In the genomic region with DNA sequence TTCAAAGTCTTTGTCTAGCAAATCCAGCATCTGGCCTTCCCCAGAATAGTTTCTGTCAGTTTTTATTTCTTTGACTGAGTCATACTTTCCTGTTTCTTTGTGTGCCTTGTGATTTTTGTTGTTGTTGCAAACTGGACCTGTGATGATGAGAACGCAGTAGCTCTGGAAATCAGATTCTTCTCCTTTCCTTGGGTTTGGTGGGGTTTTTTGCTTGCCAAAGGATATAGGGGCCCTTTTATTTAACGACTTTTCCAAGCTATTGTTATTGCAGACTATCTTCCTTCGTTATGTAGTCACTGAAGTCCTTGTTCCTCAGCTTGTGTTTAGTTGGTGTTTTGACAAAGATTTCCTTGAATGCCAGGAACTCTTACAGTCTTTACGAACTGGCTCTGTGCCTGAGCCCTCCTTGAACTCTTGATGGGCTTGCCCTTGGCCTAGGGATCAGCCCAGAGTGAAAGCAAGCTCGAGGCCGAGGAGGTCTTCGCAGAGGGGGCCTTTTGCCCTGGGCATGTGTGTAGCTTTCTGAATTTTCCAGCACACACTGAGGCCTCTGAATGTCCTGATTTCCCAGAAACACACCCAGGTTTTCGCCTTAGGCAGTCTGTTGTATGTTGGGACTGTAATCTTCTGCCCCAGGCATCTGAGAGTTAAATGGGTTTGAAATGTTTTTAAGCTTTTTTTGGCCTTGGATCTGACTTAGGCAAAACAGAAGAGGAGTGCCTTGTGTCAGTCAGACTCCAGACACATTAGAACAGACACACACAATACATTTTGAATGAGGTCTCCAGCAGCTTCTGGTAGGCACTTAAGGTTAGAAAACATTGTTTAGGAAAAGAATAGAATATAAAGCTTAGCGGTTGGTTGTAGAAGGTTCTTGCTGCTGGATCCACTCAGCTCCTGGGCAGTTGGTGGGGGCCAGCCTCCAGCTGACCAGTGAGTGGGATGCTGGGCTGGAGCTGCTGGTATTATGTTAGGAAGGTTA, we compare ENCODE assay signal across 8 cellular contexts. TPM values are rescaled to one million over a fixed set of nuclear protein-coding genes. Genes with fewer than 3 reads are reported as not detected.
A peak's percentile ranks its signal among the peaks of the same experiment; 100 is the strongest.
DNase-seq lines count a peak whose midpoint lies in the region; ATAC-seq and TF ChIP-seq lines count a peak whose summit lies in the region.

No MANE protein-coding gene starts in this region.

- CTCF ChIA-PET in MCF 10A (lab: Yijun Ruan, JAX), result interaction anchor here (0.6 to 3.4 kb wide), 5 partner anchors 11 to 431 kb away, joined by 4 to 28 read pairs (median 8); no protein-coding TSS in a partner anchor

- peak overlapping the region; percentile 96 for H3K27ac Mint-ChIP-seq in activated T-cell treated with anti-CD3 and anti-CD28 coated beads, Interleukin-2, amount 50 U/mL, for 72 hours
- peak overlapping the region; percentile 97 for H3K27ac Mint-ChIP-seq in MCF 10A (ENCODE audit: low read depth, unreplicated experiment)

- H3K36me3 Mint-ChIP-seq in activated T-cell treated with anti-CD3 and anti-CD28 coated beads, Interleukin-2, amount 50 U/mL, for 72 hours (ENCODE audit: insufficient read depth in 2 of 2), result peaks cover 0 to 4% of the 10 kb centered on the region in 2 donors
- H3K36me3 Mint-ChIP-seq in MCF 10A (ENCODE audit: insufficient read depth, unreplicated experiment), result peaks cover 12% of the 10 kb centered on the region

- 2 to 8% methylated on average over 9 of the region's 9 CpGs for WGBS in tibial nerve, 2 donors

- POLR2A ChIA-PET in MCF 10A (lab: Yijun Ruan, JAX), result interaction anchor here (0.6 to 11.5 kb wide), 18 partner anchors 9 to 244 kb away, joined by 3 to 165 read pairs (median 4); a partner anchor contains a TSS

- peak; percentile 21 to 89 for TF ChIP-seq EP300 in tibial nerve (IDR thresholded peaks at IDR 0.05)

- H3K9me3 Mint-ChIP-seq in activated T-cell treated with anti-CD3 and anti-CD28 coated beads, Interleukin-2, amount 50 U/mL, for 72 hours, result no peaks in the 10 kb centered on the region
- no peaks in the 10 kb centered on the region for H3K9me3 Mint-ChIP-seq in MCF 10A (ENCODE audit: unreplicated experiment)

- in situ Hi-C loops in KBM-7 (cut with MboI; ENCODE audit: low pct_unique_long_range_greater_than_20kb, low sequenced_read_pairs), result no loop called here

- H3K4me1 ChIP-seq in tibial nerve, result peaks cover 4 to 87% (median 62%) of the 10 kb centered on the region in 4 donors

- H3K4me3 ChIP-seq in tibial nerve, result peak overlapping the region in 3 of 4 donors; percentile 0 to 32 (median 10)

- no peak for TF ChIP-seq POLR2A in tibial nerve (IDR thresholded peaks at IDR 0.05)

- peak overlapping the region; percentile 69 to 98 (median 88) for H3K27ac ChIP-seq in tibial nerve

- ATAC-seq in activated T-cell treated with anti-CD3 and anti-CD28 coated beads, Interleukin-2, amount 50 U/mL, for 72 hours (replicated peaks in 1 of 2), result peak in 1 of 2 donors; percentile 32
- peak; percentile 49 for ATAC-seq in left lobe of liver

- no peaks in the 10 kb centered on the region for H3K27me3 Mint-ChIP-seq in activated T-cell treated with anti-CD3 and anti-CD28 coated beads, Interleukin-2, amount 50 U/mL, for 72 hours (ENCODE audit: low read depth)
- no peaks in the 10 kb centered on the region for H3K27me3 Mint-ChIP-seq in MCF 10A (ENCODE audit: insufficient read depth, unreplicated experiment)

- H3K27me3 ChIP-seq in tibial nerve, result no peaks in the 10 kb centered on the region

- peaks cover 61% of the 10 kb centered on the region for H3K4me1 Mint-ChIP-seq in activated T-cell treated with anti-CD3 and anti-CD28 coated beads, Interleukin-2, amount 50 U/mL, for 72 hours (ENCODE audit: low read depth)
- peaks cover 55% of the 10 kb centered on the region for H3K4me1 Mint-ChIP-seq in MCF 10A (ENCODE audit: insufficient read depth, unreplicated experiment)

- BruUV-seq in MCF 10A (replicated peaks; lab: Mats Ljungman, UMichigan), result TSS peak; percentile 11

- peak overlapping the region; percentile 66 to 71 for H3K4me3 Mint-ChIP-seq in activated T-cell treated with anti-CD3 and anti-CD28 coated beads, Interleukin-2, amount 50 U/mL, for 72 hours
- H3K4me3 Mint-ChIP-seq in MCF 10A (ENCODE audit: unreplicated experiment), result peak overlapping the region; percentile 60

- no peaks in the 10 kb centered on the region for H3K36me3 ChIP-seq in tibial nerve

- H3K9me3 ChIP-seq in tibial nerve, result no peaks in the 10 kb centered on the region

- TF ChIP-seq CTCF in MCF 10A (IDR thresholded peaks at IDR 0.05; ENCODE audit: unreplicated experiment) (no peak), tibial nerve (IDR thresholded peaks at IDR 0.05) (no peak)

- intact Hi-C loops in MCF 10A (cut with micrococcal nuclease), result no loop called here

- DNase-seq in activated T-cell treated with anti-CD3 and anti-CD28 coated beads, Interleukin-2, amount 50 U/mL, for 72 hours, result no peak
- DNase-seq in activated T-cell treated with anti-CD3 and anti-CD28 coated beads, Interleukin-2, amount 50 U/mL, for 1 hour, result no peak
- DNase-seq in MCF 10A (ENCODE audit: unreplicated experiment) (peak; percentile 79), left lobe of liver (ENCODE audit: low spot score) (no peak), tibial nerve (ENCODE audit: low spot score in 2 of 2) (peak; percentile 33 to 52), NCI-H146 treated with DMSO at 0.1 percent for 48 hours (lab: John Stamatoyannopoulos, UW; ENCODE audit: unreplicated experiment) (no peak), GM19240 (ENCODE audit: insufficient read length, low spot score) (no peak), KBM-7 (no peak)

RNA-seq across cellular contexts. Expression of a gene that starts 17.0 kb away (rescaled TPM):
- total RNA-seq in activated T-cell treated with anti-CD3 and anti-CD28 coated beads, Interleukin-2, amount 50 U/mL, for 72 hours, result 10 to 100 TPM; 59.9 to 61.0 TPM
- total RNA-seq in MCF 10A (2022) (85.9 and 104 TPM in 2 replicates), left lobe of liver (16.2 TPM), tibial nerve (10 to 100 TPM; 29.6 to 65.4 (median 33.3) TPM)

Comparison
In these comparisons a context has a peak if more than half of its experiments do, and no peak if none do; other contexts are left out.
1. DNase-seq: peak in MCF 10A (single experiment) and tibial nerve (2 of 2); none in activated T-cell treated with anti-CD3 and anti-CD28 coated beads, Interleukin-2, amount 50 U/mL, for 72 hours (0 of 2), activated T-cell treated with anti-CD3 and anti-CD28 coated beads, Interleukin-2, amount 50 U/mL, for 1 hour (single experiment), left lobe of liver (single experiment), NCI-H146 treated with DMSO at 0.1 percent for 48 hours (single experiment), GM19240 (single experiment) and KBM-7 (single experiment).